ENCODE assay signal across 1 cellular context in genomic region chrX:56029691-56030090, GRCh38.
TF ChIP-seq lines count a peak whose summit lies in the region.

No MANE protein-coding gene starts in this region.

TF ChIP-seq in HepG2, 621 proteins besides CTCF, POLR2A, EP300 and RAD21 (continued from another document):
- no peak for TF ChIP-seq MLXIP (CRISPR knock-in tag; IDR thresholded peaks at IDR 0.05; ENCODE audit: borderline replicate concordance)
